8 cellular contexts compared by ENCODE assay signal in the genomic region with DNA sequence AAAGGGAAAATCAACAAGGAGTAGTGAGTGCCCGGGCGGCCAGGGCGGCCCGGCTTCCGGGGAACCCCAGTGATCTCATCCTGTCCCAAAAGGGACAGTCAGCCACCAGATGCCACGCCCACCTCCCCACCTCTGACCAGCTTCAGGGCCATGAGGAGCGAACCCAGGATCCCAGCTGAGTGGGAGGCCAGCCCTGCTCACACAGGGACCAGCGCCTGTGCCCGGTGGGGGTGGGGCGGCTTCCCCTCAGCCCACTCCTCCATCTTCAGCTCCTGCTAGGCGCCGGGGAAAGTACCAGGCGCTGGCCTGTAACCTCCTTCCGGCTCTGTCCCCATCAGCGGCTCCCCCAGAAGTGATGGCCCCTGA. TPM values are rescaled to one million over a fixed set of nuclear protein-coding genes. Genes with fewer than 3 reads are reported as not detected.
A peak's percentile ranks its signal among the peaks of the same experiment; 100 is the strongest.
DNase-seq lines count a peak whose midpoint lies in the region; ATAC-seq, FAIRE-seq and TF ChIP-seq lines count a peak whose summit lies in the region.

No MANE protein-coding gene starts in this region.

- peaks cover 9% of the 10 kb centered on the region for H3K4me1 Mint-ChIP-seq in osteocyte (ENCODE audit: unreplicated experiment)

- CTCF ChIA-PET in endothelial cell of umbilical vein (lab: Charles Lee), result no interaction called here

- FAIRE-seq in endothelial cell of umbilical vein (lab: Jason Lieb, UNC), result no peak

- H3K9me3 ChIP-seq in Loucy (ENCODE audit: insufficient read depth, low read depth, low read length) (no peaks in the 10 kb centered on the region), endothelial cell of umbilical vein (replicated peaks; ENCODE audit: control insufficient read depth, insufficient read depth, low read length) (no peaks in the 10 kb centered on the region)

- BruUV-seq in endothelial cell of umbilical vein (replicated peaks; lab: Mats Ljungman, UMichigan), result no TSS peak

- H3K27me3 Mint-ChIP-seq in osteocyte (ENCODE audit: unreplicated experiment), result no peaks in the 10 kb centered on the region

- H3K27me3 ChIP-seq in Loucy (ENCODE audit: insufficient read depth, low read length, poor library complexity, severe bottlenecking), result no peaks in the 10 kb centered on the region
- H3K27me3 ChIP-seq in endothelial cell of umbilical vein (ENCODE audit: control insufficient read depth in 2 of 2, insufficient read depth in 2 of 2, low read length in 2 of 2), result no peaks in the 10 kb centered on the region

- intact Hi-C loops in endothelial cell of umbilical vein (cut with micrococcal nuclease), result no loop called here

- no peaks in the 10 kb centered on the region for H3K36me3 ChIP-seq in Loucy (ENCODE audit: insufficient read depth, low read length)
- H3K36me3 ChIP-seq in endothelial cell of umbilical vein (ENCODE audit: control insufficient read depth in 2 of 2, extremely low read depth in 1 of 2, insufficient read depth in 2 of 2, low read length in 2 of 2), result no peaks in the 10 kb centered on the region

- H3K9me1 ChIP-seq in endothelial cell of umbilical vein (replicated peaks; ENCODE audit: control insufficient read depth, extremely low read depth, insufficient read depth, low read length), result no peaks in the 10 kb centered on the region

- no peak overlapping the region for H3K27ac ChIP-seq in endothelial cell of umbilical vein (ENCODE audit: insufficient read depth, low read depth, low read length)

- no peaks in the 10 kb centered on the region for H3K36me3 Mint-ChIP-seq in osteocyte (ENCODE audit: unreplicated experiment)

- POLR2A ChIA-PET in endothelial cell of umbilical vein (lab: Charles Lee), result no interaction called here

- dilution Hi-C loops in endothelial cell of umbilical vein (cut with MboI; ENCODE audit: extremely low pct_ligation_motif_present, low sequenced_read_pairs), result no loop called here

- no peak overlapping the region for H3K9ac ChIP-seq in Loucy (ENCODE audit: low read depth, low read length, poor library complexity, severe bottlenecking)
- H3K9ac ChIP-seq in endothelial cell of umbilical vein (replicated peaks; ENCODE audit: extremely low read depth, insufficient read depth, low read length), result no peak overlapping the region

- H3K27ac Mint-ChIP-seq in osteocyte (ENCODE audit: unreplicated experiment), result no peak overlapping the region

- no peaks in the 10 kb centered on the region for H3K9me2 ChIP-seq in Loucy (replicated peaks; ENCODE audit: low read depth, low read length)

- H2AFZ ChIP-seq in Loucy (ENCODE audit: low read length) (peak overlapping the region; percentile 52; the same call in 1 of the 2 replicates), endothelial cell of umbilical vein (ENCODE audit: low read depth, low read length) (peak overlapping the region; percentile 65)

- no peaks in the 10 kb centered on the region for H3F3A ChIP-seq in Loucy (ENCODE audit: low read depth)

- peak overlapping the region; percentile 61 for H3K4me3 ChIP-seq in Loucy (ENCODE audit: low read length, poor library complexity, severe bottlenecking)
- H3K4me3 ChIP-seq in endothelial cell of umbilical vein (replicated peaks in 1 of 3; ENCODE audit: insufficient read depth in 1 of 3, low read depth in 1 of 3, low read length in 3 of 3), result peak overlapping the region in 1 of 3 experiments; percentile 34

- H3K9me3 Mint-ChIP-seq in osteocyte (ENCODE audit: unreplicated experiment), result no peaks in the 10 kb centered on the region

- peak overlapping the region; percentile 54 for H3K4me2 ChIP-seq in Loucy (ENCODE audit: low read depth, low read length, poor library complexity, severe bottlenecking)
- H3K4me2 ChIP-seq in endothelial cell of umbilical vein (ENCODE audit: insufficient read depth, low read length), result peak overlapping the region; percentile 28

- TF ChIP-seq POLR2A in endothelial cell of umbilical vein (IDR thresholded peaks at IDR 0.05; ENCODE audit: low read depth, low read length), result no peak

- peaks cover 9% of the 10 kb centered on the region for H3K4me1 ChIP-seq in Loucy (ENCODE audit: insufficient read depth, low read length, poor library complexity, severe bottlenecking)
- H3K4me1 ChIP-seq in endothelial cell of umbilical vein (ENCODE audit: control insufficient read depth, extremely low read depth, insufficient read depth, low read length), result peaks cover 4% of the 10 kb centered on the region

- H3K79me2 ChIP-seq in Loucy (ENCODE audit: insufficient read depth, low read length), result peaks cover 2% of the 10 kb centered on the region; the same call in 1 of the 2 replicates
- no peaks in the 10 kb centered on the region for H3K79me2 ChIP-seq in endothelial cell of umbilical vein (ENCODE audit: control insufficient read depth, insufficient read depth, low read length)

- no peak for ATAC-seq in HG02759 (IDR thresholded peaks at IDR 0.05; ENCODE audit: unreplicated experiment)
- ATAC-seq in HG03097 (IDR thresholded peaks at IDR 0.05; ENCODE audit: low FRiP score, unreplicated experiment), result no peak
- no peak for ATAC-seq in GM21528 (IDR thresholded peaks at IDR 0.05; ENCODE audit: low FRiP score, unreplicated experiment)

- peak; percentile 78 for DNase-seq in DMS53 (lab: John Stamatoyannopoulos, UW)
- no peak for DNase-seq in endothelial cell of umbilical vein (ENCODE audit: low read depth, low spot score)
- no peak for DNase-seq in osteocyte (ENCODE audit: extremely low spot score, unreplicated experiment)
- DNase-seq in cerebellar cortex (ENCODE audit: low spot score), result no peak

- TF ChIP-seq CTCF in Loucy (conservative IDR thresholded peaks at IDR 0.05; ENCODE audit: low read length), result no peak
- TF ChIP-seq CTCF in endothelial cell of umbilical vein (IDR thresholded peaks at IDR 0.05; ENCODE audit: extremely low read depth in 1 of 2, insufficient read depth in 1 of 2, low read depth in 1 of 2, low read length in 2 of 2), result no peak
- TF ChIP-seq CTCF in osteocyte (IDR thresholded peaks at IDR 0.05), result no peak

- H3K4me3 Mint-ChIP-seq in osteocyte (ENCODE audit: unreplicated experiment), result peak overlapping the region; percentile 50

- no peaks in the 10 kb centered on the region for H4K20me1 ChIP-seq in Loucy (ENCODE audit: insufficient read depth, low read length, poor library complexity, severe bottlenecking)
- no peaks in the 10 kb centered on the region for H4K20me1 ChIP-seq in endothelial cell of umbilical vein (replicated peaks; ENCODE audit: control insufficient read depth, extremely low read depth, insufficient read depth, low read length)

TF ChIP-seq in endothelial cell of umbilical vein, 7 proteins besides CTCF, POLR2A, EP300 and RAD21 (continues in another document):
- TF ChIP-seq EZH2 (IDR thresholded peaks at IDR 0.05; ENCODE audit: borderline replicate concordance, low read depth, low read length, severe bottlenecking), result no peak

RNA-seq across cellular contexts. Expression of gene MYL5, which starts 6.2 kb away (rescaled TPM):
- total RNA-seq in endothelial cell of umbilical vein (13.4 and 15.5 TPM in 2 replicates), osteocyte (32.2 and 32.3 TPM in 2 replicates)
- polyA plus RNA-seq in endothelial cell of umbilical vein, result 12.3 and 14.2 TPM in 2 replicates
- polyA plus RNA-seq in endothelial cell of umbilical vein (2011; cell fraction: cytosol; rRNA removed), result 11.9 and 12.9 TPM in 2 replicates
- 41.1 and 49.4 TPM in 2 replicates for polyA plus RNA-seq in endothelial cell of umbilical vein (2011; cell fraction: nucleus; rRNA removed)
- 15.6 and 17.5 TPM in 2 replicates for polyA plus RNA-seq in endothelial cell of umbilical vein (2012)
- polyA minus RNA-seq in endothelial cell of umbilical vein, result 2.4 and 5.0 TPM in 2 replicates
- polyA minus RNA-seq in endothelial cell of umbilical vein (2011; cell fraction: cytosol; rRNA and poly(A)+ RNA removed), result 1.2 TPM
- polyA minus RNA-seq in endothelial cell of umbilical vein (2011; cell fraction: nucleus; rRNA and poly(A)+ RNA removed), result 8.1 and 14.1 TPM in 2 replicates

RNA-seq across cellular contexts. Expression of gene ATP5ME, which starts 6.5 kb away (rescaled TPM):
- total RNA-seq in endothelial cell of umbilical vein, result 303 and 310 TPM in 2 replicates
- 244 and 304 TPM in 2 replicates for polyA plus RNA-seq in endothelial cell of umbilical vein
- polyA plus RNA-seq in endothelial cell of umbilical vein (2011; cell fraction: cytosol; rRNA removed), result 863 and 945 TPM in 2 replicates
- polyA plus RNA-seq in endothelial cell of umbilical vein (2011; cell fraction: nucleus; rRNA removed), result 171 and 218 TPM in 2 replicates
- polyA plus RNA-seq in endothelial cell of umbilical vein (2012), result 698 and 943 TPM in 2 replicates
- polyA minus RNA-seq in endothelial cell of umbilical vein, result 65.6 and 98.9 TPM in 2 replicates
- 64.9 TPM for polyA minus RNA-seq in endothelial cell of umbilical vein (2011; cell fraction: cytosol; rRNA and poly(A)+ RNA removed)
- 19.5 and 27.3 TPM in 2 replicates for polyA minus RNA-seq in endothelial cell of umbilical vein (2011; cell fraction: nucleus; rRNA and poly(A)+ RNA removed)
- total RNA-seq in osteocyte, result 261 and 271 TPM in 2 replicates

RNA-seq across cellular contexts. Expression of gene SLC49A3, which starts 8.4 kb away (rescaled TPM):
- total RNA-seq in endothelial cell of umbilical vein (5.0 and 11.5 TPM in 2 replicates), osteocyte (0.31 and 0.67 TPM in 2 replicates)
- polyA plus RNA-seq in endothelial cell of umbilical vein, result 4.2 and 4.6 TPM in 2 replicates
- 1.2 and 2.0 TPM in 2 replicates for polyA plus RNA-seq in endothelial cell of umbilical vein (2011; cell fraction: cytosol; rRNA removed)
- polyA plus RNA-seq in endothelial cell of umbilical vein (2011; cell fraction: nucleus; rRNA removed), result 6.6 and 9.1 TPM in 2 replicates
- 1.3 and 1.5 TPM in 2 replicates for polyA plus RNA-seq in endothelial cell of umbilical vein (2012)
- 1.1 and 2.0 TPM in 2 replicates for polyA minus RNA-seq in endothelial cell of umbilical vein
- not detected for polyA minus RNA-seq in endothelial cell of umbilical vein (2011; cell fraction: cytosol; rRNA and poly(A)+ RNA removed)
- 2.0 and 3.1 TPM in 2 replicates for polyA minus RNA-seq in endothelial cell of umbilical vein (2011; cell fraction: nucleus; rRNA and poly(A)+ RNA removed)

RNA-seq across cellular contexts. Expression of gene PCGF3, which starts 25.1 kb away (rescaled TPM):
- total RNA-seq in endothelial cell of umbilical vein (69.2 and 70.2 TPM in 2 replicates), osteocyte (69.8 and 70.0 TPM in 2 replicates)
- 91.8 and 95.3 TPM in 2 replicates for polyA plus RNA-seq in endothelial cell of umbilical vein
- 53.0 and 64.5 TPM in 2 replicates for polyA plus RNA-seq in endothelial cell of umbilical vein (2011; cell fraction: cytosol; rRNA removed)
- polyA plus RNA-seq in endothelial cell of umbilical vein (2011; cell fraction: nucleus; rRNA removed), result 376 and 396 TPM in 2 replicates
- polyA plus RNA-seq in endothelial cell of umbilical vein (2012), result 42.1 and 58.2 TPM in 2 replicates
- polyA minus RNA-seq in endothelial cell of umbilical vein, result 80.4 and 109 TPM in 2 replicates
- polyA minus RNA-seq in endothelial cell of umbilical vein (2011; cell fraction: cytosol; rRNA and poly(A)+ RNA removed), result 18.2 TPM
- 85.7 and 100 TPM in 2 replicates for polyA minus RNA-seq in endothelial cell of umbilical vein (2011; cell fraction: nucleus; rRNA and poly(A)+ RNA removed)

RNA-seq across cellular contexts. Expression of gene PDE6B, which starts 55.2 kb away (rescaled TPM):
- total RNA-seq in endothelial cell of umbilical vein (0.85 and 1.8 TPM in 2 replicates), osteocyte (1.6 TPM in 2 replicates)
- polyA plus RNA-seq in endothelial cell of umbilical vein, result 0.77 and 0.78 TPM in 2 replicates
- 0.54 and 0.59 TPM in 2 replicates for polyA plus RNA-seq in endothelial cell of umbilical vein (2011; cell fraction: cytosol; rRNA removed)
- polyA plus RNA-seq in endothelial cell of umbilical vein (2011; cell fraction: nucleus; rRNA removed), result 0.04 and 0.14 TPM in 2 replicates
- 0.80 and 2.4 TPM in 2 replicates for polyA plus RNA-seq in endothelial cell of umbilical vein (2012)
- 0.72 and 0.87 TPM in 2 replicates for polyA minus RNA-seq in endothelial cell of umbilical vein
- not detected for polyA minus RNA-seq in endothelial cell of umbilical vein (2011; cell fraction: cytosol; rRNA and poly(A)+ RNA removed)
- polyA minus RNA-seq in endothelial cell of umbilical vein (2011; cell fraction: nucleus; rRNA and poly(A)+ RNA removed), result not detected in 2 replicates
